In the genomic region with DNA sequence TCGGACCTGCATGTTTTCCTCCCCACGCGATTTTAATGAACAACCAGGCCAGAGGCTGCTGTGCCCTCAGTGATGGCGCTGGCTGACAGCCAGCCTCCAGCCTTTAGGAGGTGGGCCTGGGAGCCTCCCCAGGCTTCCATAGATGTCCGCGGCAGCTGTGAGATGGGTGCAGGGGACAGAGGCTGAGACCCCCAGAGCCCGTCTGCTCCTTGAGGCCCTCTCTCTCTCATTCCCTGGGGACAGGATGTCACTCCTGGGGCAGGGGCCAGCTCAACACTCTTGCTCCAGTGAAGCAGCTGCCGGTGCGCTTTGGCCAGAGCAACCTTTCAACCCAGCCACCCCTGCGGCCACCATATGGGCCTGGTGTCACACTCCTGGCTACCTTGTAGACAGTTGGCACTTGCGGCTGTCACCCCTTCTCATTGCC, we compare ENCODE assay signal across 18 cellular contexts. TPM values are rescaled to one million over a fixed set of nuclear protein-coding genes. Genes with fewer than 3 reads are reported as not detected.
A peak's percentile ranks its signal among the peaks of the same experiment; 100 is the strongest.
DNase-seq lines count a peak whose midpoint lies in the region; ATAC-seq, FAIRE-seq and TF ChIP-seq lines count a peak whose summit lies in the region.
"Had no signal": no experiment of that assay in that cellular context is flagged by ENCODE, and none has a peak within 500 bp of the region (broad histone marks: within the 10 kb centered on the region; RNA-seq: fewer than 3 reads in every experiment).

No MANE protein-coding gene starts in this region.

- H3K9ac ChIP-seq in H9 (ENCODE audit: extremely low read depth, insufficient read length, low read length) (no peak overlapping the region), adipocyte (ENCODE audit: low read length) (peak overlapping the region; percentile 67), HepG2 (ENCODE audit: insufficient read depth, low read depth, low read length) (peak overlapping the region; percentile 56)

- peaks cover 23% of the 10 kb centered on the region for H3K36me3 ChIP-seq in adipocyte (ENCODE audit: control insufficient read depth, insufficient read depth, low read length, severe bottlenecking)
- H3K36me3 ChIP-seq in HepG2 (replicated peaks in 1 of 2; ENCODE audit: control insufficient read depth in 1 of 2, insufficient read depth in 2 of 2, low read length in 2 of 2) = peaks cover 2 to 10% of the 10 kb centered on the region in 2 experiments; a peak in 4 of 5 replicates
- peaks cover 4 to 39% (median 4%) of the 10 kb centered on the region in 3 donors for H3K36me3 ChIP-seq in esophagus squamous epithelium
- H3K36me3 ChIP-seq: breast epithelium had no signal

- H3K23ac ChIP-seq in H9 (ENCODE audit: insufficient read length, low read depth, low read length) = no peak overlapping the region

- CTCF ChIA-PET in HepG2 (lab: Yijun Ruan, JAX; ENCODE audit: low intra/inter-chr PET ratio, low total read pairs) = interaction anchor here (1.5 to 3.3 kb wide), 4 partner anchors 15 to 176 kb away, joined by 4 to 31 read pairs (median 7); a partner anchor contains a TSS

- no peak overlapping the region for H4K91ac ChIP-seq in H9 (ENCODE audit: insufficient read length, low read depth, low read length)

- H3K27ac Mint-ChIP-seq in H9 = peak overlapping the region in 2 of 3 experiments; percentile 45 to 68; a peak in 1 of 7 replicates
- H3K27ac Mint-ChIP-seq in stimulated activated naive B cell treated with anti-CD40 and anti-IgM and Interleukin-4, amounts not matched to agents 10 μg/mL and 1 μg/mL and 100 μg/mL, for 72 hours = peak overlapping the region; percentile 17
- H3K27ac Mint-ChIP-seq in activated T-cell treated with anti-CD3 and anti-CD28 coated beads, Interleukin-2, amount 50 U/mL, for 72 hours = no peak overlapping the region
- H3K27ac Mint-ChIP-seq: activated CD8-positive, alpha-beta T cell treated with anti-CD3 and anti-CD28 coated beads for 36 hours; memory B cell; T-helper 1 cell treated with Interleukin-12 subunit alpha and Interleukin-12 subunit beta and Interleukin-4 antibody, amounts not matched to agents 30 μg/mL and 1 μg/mL, for 36 hours had no signal

- H3K4me1 Mint-ChIP-seq in H9 = peaks cover 11 to 20% of the 10 kb centered on the region in 2 experiments
- H3K4me1 Mint-ChIP-seq in stimulated activated naive B cell treated with anti-CD40 and anti-IgM and Interleukin-4, amounts not matched to agents 10 μg/mL and 1 μg/mL and 100 μg/mL, for 72 hours = peaks cover 11 to 30% of the 10 kb centered on the region in 2 donors
- H3K4me1 Mint-ChIP-seq in activated T-cell treated with anti-CD3 and anti-CD28 coated beads, Interleukin-2, amount 50 U/mL, for 72 hours (ENCODE audit: low read depth) = peaks cover 30% of the 10 kb centered on the region

- H3K18ac ChIP-seq in H9 (ENCODE audit: insufficient read length, low read depth, low read length) = no peak overlapping the region

- TSS peak; percentile 29 for BruUV-seq in HepG2 (replicated peaks; lab: Mats Ljungman, UMichigan)

- H3K4me3 ChIP-seq in adipocyte (ENCODE audit: low read length) (no peak overlapping the region), HepG2 (replicated peaks in 1 of 3; ENCODE audit: insufficient read depth in 1 of 3, low read depth in 2 of 3, low read length in 3 of 3) (peak overlapping the region; percentile 44 to 71 (median 46)), esophagus squamous epithelium (no peak overlapping the region)
- H3K4me3 ChIP-seq: left lung, psoas muscle, testis had no signal

- DNase-seq in H9 (no peak), adipocyte (ENCODE audit: low read depth) (no peak), HepG2 (ENCODE audit: low spot score) (no peak), T-helper 9 cell (no peak), esophagus squamous epithelium (lab: John Stamatoyannopoulos, UW) (no peak)
- no peak for DNase-seq in stimulated activated naive B cell treated with anti-CD40 and anti-IgM and Interleukin-4, amounts not matched to agents 10 μg/mL and 1 μg/mL and 100 μg/mL, for 72 hours
- no peak for DNase-seq in activated T-cell treated with anti-CD3 and anti-CD28 coated beads, Interleukin-2, amount 50 U/mL, for 72 hours
- DNase-seq: DMS79 had no signal

- no peaks in the 10 kb centered on the region for H3K27me3 ChIP-seq in H9 (ENCODE audit: insufficient read depth, low read length)
- no peaks in the 10 kb centered on the region for H3K27me3 ChIP-seq in adipocyte (replicated peaks; ENCODE audit: control insufficient read depth, insufficient read depth, low read length)
- no peaks in the 10 kb centered on the region; a peak in 1 of 5 replicates for H3K27me3 ChIP-seq in HepG2 (ENCODE audit: control insufficient read depth in 1 of 2, insufficient read depth in 2 of 2, low read length in 2 of 2)
- peaks cover 0 to 16% (median 0%) of the 10 kb centered on the region in 4 donors for H3K27me3 ChIP-seq in esophagus squamous epithelium
- H3K27me3 ChIP-seq: breast epithelium, testis had no signal

- no peak overlapping the region for H3K4me2 ChIP-seq in H9 (ENCODE audit: insufficient read depth, insufficient read length, low read length)
- H3K4me2 ChIP-seq in HepG2 (ENCODE audit: low read depth, low read length) = peak overlapping the region; percentile 95

- no peak for TF ChIP-seq RAD21 in HepG2 (CRISPR knock-in tag; IDR thresholded peaks at IDR 0.05)

- H3K4ac ChIP-seq in H9 (ENCODE audit: low read depth, low read length) = no peak overlapping the region

- H3K56ac ChIP-seq in H9 (ENCODE audit: insufficient read length, low read depth, low read length) = no peak overlapping the region

- H2BK20ac ChIP-seq in H9 (ENCODE audit: low read depth, low read length, poor library complexity, severe bottlenecking) = no peak overlapping the region

- H2BK15ac ChIP-seq in H9 (ENCODE audit: low read depth, low read length) = no peak overlapping the region

- TF ChIP-seq EP300 in HepG2 (IDR thresholded peaks at IDR 0.05; ENCODE audit: low read depth in 2 of 2, low read length in 2 of 2) = no peak
- no peak for TF ChIP-seq EP300 in HepG2 (CRISPR knock-in tag; IDR thresholded peaks at IDR 0.05; ENCODE audit: borderline replicate concordance)

- no peak overlapping the region for H2BK120ac ChIP-seq in H9 (ENCODE audit: low read depth, low read length, poor library complexity, severe bottlenecking)

- H3K27ac ChIP-seq in H9 (ENCODE audit: insufficient read length, low read depth, low read length) (no peak overlapping the region), HepG2 (ENCODE audit: extremely low read length, insufficient read depth, low read length) (peak overlapping the region; percentile 63), esophagus squamous epithelium (no peak overlapping the region)
- H3K27ac ChIP-seq: breast epithelium, left lung, psoas muscle, testis had no signal

- no peaks in the 10 kb centered on the region for H3K23me2 ChIP-seq in H9 (ENCODE audit: insufficient read length, low read depth, low read length, poor library complexity, severe bottlenecking)

- no peak for FAIRE-seq in HepG2 (lab: Jason Lieb, UNC)
- FAIRE-seq: colon had no signal

- no peaks in the 10 kb centered on the region for H3K79me1 ChIP-seq in H9 (ENCODE audit: insufficient read depth, low read depth, low read length, poor library complexity, severe bottlenecking)

- H2BK12ac ChIP-seq in H9 (ENCODE audit: insufficient read length, low read depth, low read length) = no peak overlapping the region

- ATAC-seq in HepG2 (peak; percentile 66), GM21360 (IDR thresholded peaks at IDR 0.05; ENCODE audit: unreplicated experiment) (no peak)
- ATAC-seq in stimulated activated naive B cell treated with anti-CD40 and anti-IgM and Interleukin-4, amounts not matched to agents 10 μg/mL and 1 μg/mL and 100 μg/mL, for 72 hours (replicated peaks) = no peak
- ATAC-seq in activated T-cell treated with anti-CD3 and anti-CD28 coated beads, Interleukin-2, amount 50 U/mL, for 72 hours (replicated peaks in 1 of 2) = no peak

- POLR2A ChIA-PET in HepG2 (lab: Yijun Ruan, JAX) = interaction anchor here (0.8 to 3.7 kb wide), 13 partner anchors 8 to 179 kb away, joined by 3 to 35 read pairs (median 7); a partner anchor contains a TSS

- intact Hi-C loops in HepG2 (cut with micrococcal nuclease; ENCODE audit: unreplicated experiment) (loop anchor here (5.0 kb wide), 1 partner anchor 81 kb away; no protein-coding TSS in a partner anchor), esophagus squamous epithelium (cut with DNase I) (loop anchor here (5.0 kb wide), 1 partner anchor 174 kb away; no protein-coding TSS in a partner anchor)

- H3K36me3 Mint-ChIP-seq in H9 (ENCODE audit: insufficient read depth in 1 of 3, low read depth in 3 of 3) = peaks cover 2 to 8% (median 5%) of the 10 kb centered on the region in 3 experiments; a peak in 4 of 7 replicates
- H3K36me3 Mint-ChIP-seq in stimulated activated naive B cell treated with anti-CD40 and anti-IgM and Interleukin-4, amounts not matched to agents 10 μg/mL and 1 μg/mL and 100 μg/mL, for 72 hours = peaks cover 13 to 23% of the 10 kb centered on the region in 2 donors
- peaks cover 0 to 2% of the 10 kb centered on the region in 2 donors for H3K36me3 Mint-ChIP-seq in activated T-cell treated with anti-CD3 and anti-CD28 coated beads, Interleukin-2, amount 50 U/mL, for 72 hours (ENCODE audit: insufficient read depth in 2 of 2)
- H3K36me3 Mint-ChIP-seq: memory B cell had no signal

- no peak overlapping the region for H4K8ac ChIP-seq in H9 (replicated peaks; ENCODE audit: insufficient read length, low read depth, low read length)

- no peak overlapping the region for H2BK5ac ChIP-seq in H9 (ENCODE audit: insufficient read length, low read length)

- peak overlapping the region in 1 of 2 experiments; percentile 43; a peak in 1 of 5 replicates for H3K4me3 Mint-ChIP-seq in H9
- H3K4me3 Mint-ChIP-seq in stimulated activated naive B cell treated with anti-CD40 and anti-IgM and Interleukin-4, amounts not matched to agents 10 μg/mL and 1 μg/mL and 100 μg/mL, for 72 hours = no peak overlapping the region
- H3K4me3 Mint-ChIP-seq in activated T-cell treated with anti-CD3 and anti-CD28 coated beads, Interleukin-2, amount 50 U/mL, for 72 hours = no peak overlapping the region
- H3K4me3 Mint-ChIP-seq: activated CD8-positive, alpha-beta T cell treated with anti-CD3 and anti-CD28 coated beads for 36 hours; CD14-positive monocyte; memory B cell; T-helper 1 cell treated with Interleukin-12 subunit alpha and Interleukin-12 subunit beta and Interleukin-4 antibody, amounts not matched to agents 30 μg/mL and 1 μg/mL, for 36 hours had no signal

- H2AFZ ChIP-seq in H9 (ENCODE audit: low read length) (no peak overlapping the region), HepG2 (ENCODE audit: low read length) (no peak overlapping the region)

- no peak overlapping the region for H4K5ac ChIP-seq in H9 (ENCODE audit: insufficient read length, low read depth, low read length)

- no CpG with 5 or more reads among the region's 11 CpGs for WGBS in H9 (ENCODE audit: extremely low coverage, insufficient read length, low lambda C conversion rate)
- WGBS in HepG2 (ENCODE audit: low lambda C conversion rate) = 3% methylated on average over 6 of the region's 11 CpGs
- WGBS in esophagus squamous epithelium, 2 donors = 71 to 88% methylated on average over 1 to 11 of the region's 11 CpGs

- H3K4me1 ChIP-seq in H9 (ENCODE audit: insufficient read depth, low read length) (no peaks in the 10 kb centered on the region), adipocyte (ENCODE audit: control insufficient read depth, insufficient read depth, low read length) (peaks cover 5% of the 10 kb centered on the region), HepG2 (ENCODE audit: insufficient read depth, low read length) (peaks cover 41% of the 10 kb centered on the region), esophagus squamous epithelium (peaks cover 7 to 11% (median 7%) of the 10 kb centered on the region in 3 donors)

- H3K14ac ChIP-seq in H9 (ENCODE audit: insufficient read depth, low read length) = no peak overlapping the region; the same call in 1 of the 2 replicates

- H3K9me3 ChIP-seq in H9 (ENCODE audit: control insufficient read depth, low read depth, low read length) = no peaks in the 10 kb centered on the region
- no peaks in the 10 kb centered on the region for H3K9me3 ChIP-seq in adipocyte (ENCODE audit: control insufficient read depth, low read length)
- no peaks in the 10 kb centered on the region for H3K9me3 ChIP-seq in HepG2 (ENCODE audit: low read length)
- H3K9me3 ChIP-seq in esophagus squamous epithelium = no peaks in the 10 kb centered on the region
- H3K9me3 ChIP-seq: breast epithelium, left lung, psoas muscle, testis had no signal

- TF ChIP-seq CTCF in H9 (conservative IDR thresholded peaks at IDR 0.05) (no peak), HepG2 (CRISPR knock-in tag; IDR thresholded peaks at IDR 0.05) (0 out of 2 replicates have a peak, but pooled peaks have one; percentile 3), esophagus squamous epithelium (IDR thresholded peaks at IDR 0.05) (no peak)

- no peaks in the 10 kb centered on the region; a peak in 1 of 5 replicates for H3K9me3 Mint-ChIP-seq in H9
- H3K9me3 Mint-ChIP-seq in stimulated activated naive B cell treated with anti-CD40 and anti-IgM and Interleukin-4, amounts not matched to agents 10 μg/mL and 1 μg/mL and 100 μg/mL, for 72 hours = no peaks in the 10 kb centered on the region
- no peaks in the 10 kb centered on the region for H3K9me3 Mint-ChIP-seq in activated T-cell treated with anti-CD3 and anti-CD28 coated beads, Interleukin-2, amount 50 U/mL, for 72 hours
- H3K9me3 Mint-ChIP-seq: activated CD8-positive, alpha-beta T cell treated with anti-CD3 and anti-CD28 coated beads for 36 hours; memory B cell; T-helper 1 cell treated with Interleukin-12 subunit alpha and Interleukin-12 subunit beta and Interleukin-4 antibody, amounts not matched to agents 30 μg/mL and 1 μg/mL, for 36 hours had no signal

- in situ Hi-C loops in HepG2 (cut with HindIII; ENCODE audit: extremely low pct_ligation_motif_present, low pct_unique_long_range_greater_than_20kb) = loop anchor here (5.0 kb wide), 2 partner anchors 114 to 174 kb away; a partner anchor contains a TSS

- H3T11ph ChIP-seq in H9 (ENCODE audit: low read length) = no peak overlapping the region

- no peaks in the 10 kb centered on the region; the same call in none of the 2 replicates for H3K27me3 Mint-ChIP-seq in H9 (ENCODE audit: low read depth)
- no peaks in the 10 kb centered on the region for H3K27me3 Mint-ChIP-seq in stimulated activated naive B cell treated with anti-CD40 and anti-IgM and Interleukin-4, amounts not matched to agents 10 μg/mL and 1 μg/mL and 100 μg/mL, for 72 hours
- H3K27me3 Mint-ChIP-seq in activated T-cell treated with anti-CD3 and anti-CD28 coated beads, Interleukin-2, amount 50 U/mL, for 72 hours (ENCODE audit: low read depth) = no peaks in the 10 kb centered on the region
- H3K27me3 Mint-ChIP-seq: activated CD8-positive, alpha-beta T cell treated with anti-CD3 and anti-CD28 coated beads for 36 hours; memory B cell had no signal

- TF ChIP-seq POLR2A in HepG2 (IDR thresholded peaks at IDR 0.05; ENCODE audit: insufficient read depth in 1 of 2, low read depth in 2 of 2, low read length in 2 of 2) = no peak
- no peak for TF ChIP-seq POLR2A in esophagus squamous epithelium (IDR thresholded peaks at IDR 0.05)

- H4K20me1 ChIP-seq in H9 (ENCODE audit: control insufficient read depth, insufficient read depth, insufficient read length) (no peaks in the 10 kb centered on the region), HepG2 (ENCODE audit: insufficient read depth, low read length) (no peaks in the 10 kb centered on the region)

- H2AK5ac ChIP-seq in H9 (ENCODE audit: insufficient read length, low read length) = no peak overlapping the region

- H3K79me2 ChIP-seq in H9 (ENCODE audit: insufficient read depth, low read length) (no peaks in the 10 kb centered on the region), HepG2 (ENCODE audit: insufficient read depth, low read length) (no peaks in the 10 kb centered on the region)

RNA-seq across cellular contexts. Expression of a gene that starts 24.8 kb away (rescaled TPM):
- 17.4 and 19.2 TPM in 2 replicates for total RNA-seq in H9 (2021)
- total RNA-seq in HepG2 (2016; rRNA removed; fragmentation: Illumina TruSeq; extraction: Trizol) = 47.1 and 66.9 TPM in 2 replicates
- 15.1 and 17.9 TPM in 2 replicates for total RNA-seq in HepG2 (2016; cell fraction: cytosol; rRNA removed; fragmentation: Illumina TruSeq; extraction: Trizol; ENCODE audit: low read depth)
- total RNA-seq in HepG2 (2016; cell fraction: insoluble cytoplasmic fraction; rRNA removed; fragmentation: Illumina TruSeq; extraction: Trizol) = 40.9 and 70.6 TPM in 2 replicates
- total RNA-seq in HepG2 (2016; cell fraction: membrane; rRNA removed; fragmentation: Illumina TruSeq; extraction: Trizol) = 34.1 and 39.6 TPM in 2 replicates
- total RNA-seq in HepG2 (2016; cell fraction: nucleus; rRNA removed; fragmentation: Illumina TruSeq; extraction: Trizol) = 38.8 and 47.2 TPM in 2 replicates
- 11.6 and 22.5 TPM in 2 replicates for polyA plus RNA-seq in HepG2 (2011; rRNA removed)
- 12.4 and 13.5 TPM in 2 replicates for polyA plus RNA-seq in HepG2 (2011; cell fraction: cytosol; rRNA removed)
- polyA plus RNA-seq in HepG2 (2011; cell fraction: nucleus; rRNA removed) = 32.0 and 47.6 TPM in 2 replicates
- polyA plus RNA-seq in HepG2 (2012) = 19.2 and 28.6 TPM in 2 replicates
- polyA plus RNA-seq in HepG2 (2016; cell fraction: cytosol; fragmentation: Illumina TruSeq; extraction: Trizol; ENCODE audit: low read depth) = 16.3 and 19.9 TPM in 2 replicates
- polyA plus RNA-seq in HepG2 (2016; cell fraction: insoluble cytoplasmic fraction; fragmentation: Illumina TruSeq; extraction: Trizol; ENCODE audit: low read depth) = 42.0 and 50.4 TPM in 2 replicates
- polyA plus RNA-seq in HepG2 (2016; cell fraction: membrane; fragmentation: Illumina TruSeq; extraction: Trizol; ENCODE audit: low read depth) = 26.9 and 30.0 TPM in 2 replicates
- 78.2 and 82.6 TPM in 2 replicates for polyA plus RNA-seq in HepG2 (2016; cell fraction: nucleus; fragmentation: Illumina TruSeq; extraction: Trizol; ENCODE audit: insufficient read depth, low read depth)
- 19.6 and 22.9 TPM in 2 replicates for polyA minus RNA-seq in HepG2 (2011; rRNA and poly(A)+ RNA removed; ENCODE audit: low replicate concordance)
- 6.1 and 8.0 TPM in 2 replicates for polyA minus RNA-seq in HepG2 (2011; cell fraction: cytosol; rRNA and poly(A)+ RNA removed)
- polyA minus RNA-seq in HepG2 (2011; cell fraction: nucleus; rRNA and poly(A)+ RNA removed) = 12.2 and 21.1 TPM in 2 replicates
- total RNA-seq in activated T-cell treated with anti-CD3 and anti-CD28 coated beads, Interleukin-2, amount 50 U/mL, for 72 hours = 10 to 100 TPM; 11.5 to 16.0 TPM
- total RNA-seq in esophagus squamous epithelium = 10 to 100 TPM; 38.9 to 62.6 (median 46.4) TPM

RNA-seq across cellular contexts. Expression of a gene that starts 25.1 kb away (rescaled TPM):
- 22.5 and 24.3 TPM in 2 replicates for total RNA-seq in H9 (2021)
- 77.3 and 112 TPM in 2 replicates for total RNA-seq in HepG2 (2016; rRNA removed; fragmentation: Illumina TruSeq; extraction: Trizol)
- 32.4 and 42.7 TPM in 2 replicates for total RNA-seq in HepG2 (2016; cell fraction: cytosol; rRNA removed; fragmentation: Illumina TruSeq; extraction: Trizol; ENCODE audit: low read depth)
- 80.5 and 108 TPM in 2 replicates for total RNA-seq in HepG2 (2016; cell fraction: insoluble cytoplasmic fraction; rRNA removed; fragmentation: Illumina TruSeq; extraction: Trizol)
- 59.5 and 67.4 TPM in 2 replicates for total RNA-seq in HepG2 (2016; cell fraction: membrane; rRNA removed; fragmentation: Illumina TruSeq; extraction: Trizol)
- total RNA-seq in HepG2 (2016; cell fraction: nucleus; rRNA removed; fragmentation: Illumina TruSeq; extraction: Trizol) = 37.8 and 41.0 TPM in 2 replicates
- polyA plus RNA-seq in HepG2 (2011; rRNA removed) = 26.1 and 33.2 TPM in 2 replicates
- polyA plus RNA-seq in HepG2 (2011; cell fraction: cytosol; rRNA removed) = 29.9 and 32.2 TPM in 2 replicates
- polyA plus RNA-seq in HepG2 (2011; cell fraction: nucleus; rRNA removed) = 34.9 and 43.2 TPM in 2 replicates
- 39.1 and 40.4 TPM in 2 replicates for polyA plus RNA-seq in HepG2 (2012)
- polyA plus RNA-seq in HepG2 (2016; cell fraction: cytosol; fragmentation: Illumina TruSeq; extraction: Trizol; ENCODE audit: low read depth) = 36.6 and 44.0 TPM in 2 replicates
- 98.7 and 99.8 TPM in 2 replicates for polyA plus RNA-seq in HepG2 (2016; cell fraction: insoluble cytoplasmic fraction; fragmentation: Illumina TruSeq; extraction: Trizol; ENCODE audit: low read depth)
- polyA plus RNA-seq in HepG2 (2016; cell fraction: membrane; fragmentation: Illumina TruSeq; extraction: Trizol; ENCODE audit: low read depth) = 39.9 and 52.5 TPM in 2 replicates
- polyA plus RNA-seq in HepG2 (2016; cell fraction: nucleus; fragmentation: Illumina TruSeq; extraction: Trizol; ENCODE audit: insufficient read depth, low read depth) = 58.2 and 63.9 TPM in 2 replicates
- 37.1 and 53.3 TPM in 2 replicates for polyA minus RNA-seq in HepG2 (2011; rRNA and poly(A)+ RNA removed; ENCODE audit: low replicate concordance)
- 11.8 and 16.2 TPM in 2 replicates for polyA minus RNA-seq in HepG2 (2011; cell fraction: cytosol; rRNA and poly(A)+ RNA removed)
- polyA minus RNA-seq in HepG2 (2011; cell fraction: nucleus; rRNA and poly(A)+ RNA removed) = 21.0 and 29.1 TPM in 2 replicates
- 10 to 100 TPM; 13.9 to 25.5 TPM for total RNA-seq in activated T-cell treated with anti-CD3 and anti-CD28 coated beads, Interleukin-2, amount 50 U/mL, for 72 hours
- 10 to 100 TPM; 45.2 to 59.5 (median 52.3) TPM for total RNA-seq in esophagus squamous epithelium

Comparison
In these comparisons a context has a peak if more than half of its experiments do, and no peak if none do; other contexts are left out.
1. H3K4me3 ChIP-seq: peak in HepG2 (3 of 3); none in adipocyte (single experiment) and esophagus squamous epithelium (0 of 4).